ENCODE assay signal across 2 cellular contexts in genomic region chrX:135030207-135030963, GRCh38. TPM values are rescaled to one million over a fixed set of nuclear protein-coding genes. Genes with fewer than 3 reads are reported as not detected.
"Had no signal": no experiment of that assay in that cellular context is flagged by ENCODE, and none has a peak within 500 bp of the region (broad histone marks: within the 10 kb centered on the region; RNA-seq: fewer than 3 reads in every experiment).

No MANE protein-coding gene starts in this region.

RNA-seq across cellular contexts. Expression of gene RTL8C, which starts 1.8 kb away (rescaled TPM):
- total RNA-seq: OCI-LY7 had no signal

RNA-seq across cellular contexts. Expression of gene RTL8B, which starts 8.0 kb away (rescaled TPM):
- total RNA-seq: OCI-LY7 had no signal

RNA-seq across cellular contexts. Expression of gene RTL8A, which starts 21.6 kb away (rescaled TPM):
- total RNA-seq: OCI-LY7 had no signal

RNA-seq across cellular contexts. Expression of gene SMIM10, which starts 39.6 kb away (rescaled TPM):
- total RNA-seq: T-helper 17 cell had no signal
